Comparison of ENCODE assay signal across 16 cellular contexts in genomic region chr2:62382757-62383156, GRCh38.
A peak's percentile ranks its signal among the peaks of the same experiment; 100 is the strongest.
DNase-seq lines count a peak whose midpoint lies in the region; TF ChIP-seq lines count a peak whose summit lies in the region.
"Had no signal": no experiment of that assay in that cellular context is flagged by ENCODE, and none has a peak within 500 bp of the region (broad histone marks: within the 10 kb centered on the region; RNA-seq: fewer than 3 reads in every experiment).

No MANE protein-coding gene starts in this region.

- H3K9me3 ChIP-seq in MM.1S (replicated peaks; ENCODE audit: insufficient read depth, low read length) = no peaks in the 10 kb centered on the region
- H3K9me3 ChIP-seq: vagina had no signal

- H3K36me3 ChIP-seq in MM.1S (replicated peaks; ENCODE audit: insufficient read depth, low read length) = no peaks in the 10 kb centered on the region
- H3K36me3 ChIP-seq: vagina had no signal

- no peak overlapping the region for H3K4me3 ChIP-seq in MM.1S (ENCODE audit: low read length)
- H3K4me3 ChIP-seq: lung, vagina had no signal

- no peaks in the 10 kb centered on the region for H3K27me3 ChIP-seq in MM.1S (replicated peaks; ENCODE audit: insufficient read depth, low read length)
- H3K27me3 ChIP-seq: vagina had no signal

- no peaks in the 10 kb centered on the region for H3K9me2 ChIP-seq in MM.1S (replicated peaks; ENCODE audit: insufficient read depth, low read length)

- H4K20me1 ChIP-seq in MM.1S (ENCODE audit: insufficient read depth, low read length) = no peaks in the 10 kb centered on the region

- no peak for TF ChIP-seq CTCF in MM.1S (IDR thresholded peaks at IDR 0.05; ENCODE audit: low read length)

- peak overlapping the region; percentile 7; the same call in 1 of the 2 replicates for H3K9ac ChIP-seq in MM.1S (ENCODE audit: low read length)

- no peaks in the 10 kb centered on the region for H3K79me2 ChIP-seq in MM.1S (ENCODE audit: low read length)

- peaks cover 14% of the 10 kb centered on the region for H3F3A ChIP-seq in MM.1S (ENCODE audit: insufficient read depth, low read length)

- peak; percentile 3 for DNase-seq in NCI-H748 (lab: John Stamatoyannopoulos, UW; ENCODE audit: unreplicated experiment)
- no peak for DNase-seq in NCI-H748 treated with DMSO at 0.1 percent for 48 hours (lab: John Stamatoyannopoulos, UW)
- DNase-seq in MM.1S = peak; percentile 94
- DNase-seq in dermis blood vessel endothelial cell = peak; percentile 59
- DNase-seq in renal cortical epithelial cell (ENCODE audit: low read depth) = peak; percentile 78
- DNase-seq in LoVo (ENCODE audit: low spot score) = no peak
- DNase-seq in NCI-H128 (lab: John Stamatoyannopoulos, UW; ENCODE audit: unreplicated experiment) = no peak
- DNase-seq in COR-L47 (lab: John Stamatoyannopoulos, UW) = no peak
- DNase-seq: ACHN; CD4-positive, alpha-beta memory T cell; effector CD4-positive, alpha-beta T cell; natural killer cell; NCI-H1105 treated with DMSO at 0.1 percent for 48 hours had no signal

- peaks cover 17% of the 10 kb centered on the region for H3K4me1 ChIP-seq in MM.1S (ENCODE audit: low read length)
- H3K4me1 ChIP-seq: vagina had no signal

- peak overlapping the region; percentile 44; the same call in 1 of the 2 replicates for H3K4me2 ChIP-seq in MM.1S (ENCODE audit: low read depth, low read length)

- peak overlapping the region; percentile 86 for H3K27ac ChIP-seq in MM.1S (ENCODE audit: low read length)
- H3K27ac ChIP-seq: HL-60, vagina had no signal

- peak overlapping the region; percentile 16 for H2AFZ ChIP-seq in MM.1S (ENCODE audit: low read length)

Comparison
In these comparisons a context has a peak if more than half of its experiments do, and no peak if none do; other contexts are left out.
1. DNase-seq: peak in NCI-H748 (single experiment), MM.1S (single experiment), dermis blood vessel endothelial cell (single experiment) and renal cortical epithelial cell (single experiment); none in NCI-H748 treated with DMSO at 0.1 percent for 48 hours (single experiment), LoVo (single experiment), NCI-H128 (single experiment) and COR-L47 (single experiment).